ENCODE assay signal across 6 cellular contexts in the genomic region with DNA sequence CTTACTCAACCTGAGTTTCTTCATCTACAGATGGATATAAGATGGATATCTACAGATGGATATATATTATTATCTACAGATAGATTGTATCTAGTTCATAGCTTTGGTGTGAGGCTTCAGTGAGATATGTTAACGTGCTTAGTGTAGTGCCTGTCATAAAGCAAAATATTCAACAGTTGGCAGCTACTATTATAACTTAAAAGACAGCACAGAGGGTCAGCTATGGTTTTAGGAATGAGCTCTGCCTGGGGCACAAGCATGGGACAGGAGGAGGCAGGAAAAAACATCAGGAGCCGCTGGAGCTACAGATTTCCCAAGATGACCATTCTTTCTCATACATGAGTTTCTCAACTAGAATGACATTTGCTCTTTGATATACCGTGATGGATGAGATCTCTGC. TPM values are rescaled to one million over a fixed set of nuclear protein-coding genes. Genes with fewer than 3 reads are reported as not detected.
DNase-seq lines count a peak whose midpoint lies in the region; ATAC-seq and TF ChIP-seq lines count a peak whose summit lies in the region.

No MANE protein-coding gene starts in this region.

- 71 to 85% (median 79%) methylated on average over 3 of the region's 3 CpGs for WGBS in heart left ventricle, 4 donors

- H3K27me3 ChIP-seq in heart left ventricle (no peaks in the 10 kb centered on the region), iPS-18a (ENCODE audit: control insufficient read depth, insufficient read depth, low read length) (peaks cover 10% of the 10 kb centered on the region)

- H3K4me1 Mint-ChIP-seq in type B pancreatic cell (ENCODE audit: unreplicated experiment): peaks cover 18% of the 10 kb centered on the region

- intact Hi-C loops in heart left ventricle (cut with DNase I): loop anchor here in 3 of 10 donors (5.0 kb wide), 2 partner anchors 39 to 41 kb away; partner anchors contain the start of genes KLHL12 (in 2 of the 3) and TMEM183A (in 1 of the 3)
- intact Hi-C loops in cardiac septum (cut with DNase I): loop anchor here (2.0 to 5.0 kb wide), 3 partner anchors 39 to 59 kb away; partner anchors contain the start of genes KLHL12, PPFIA4 and TMEM183A

- no peak for TF ChIP-seq CTCF in heart left ventricle (IDR thresholded peaks at IDR 0.05)
- TF ChIP-seq CTCF in type B pancreatic cell (conservative IDR thresholded peaks at IDR 0.05): no peak

- peaks cover 4% of the 10 kb centered on the region for H3K36me3 Mint-ChIP-seq in type B pancreatic cell

- no peak for DNase-seq in heart left ventricle
- no peak for DNase-seq in cardiac septum (ENCODE audit: low spot score)
- no peak for DNase-seq in type B pancreatic cell (ENCODE audit: extremely low spot score, unreplicated experiment)
- no peak for DNase-seq in NCI-H1105 (lab: John Stamatoyannopoulos, UW)

- H3K4me3 ChIP-seq in heart left ventricle: peak overlapping the region in 7 of 12 donors; percentile 68 to 97 (median 75)
- peak overlapping the region; percentile 68 for H3K4me3 ChIP-seq in iPS-18a (ENCODE audit: low read length)

- H3K9ac ChIP-seq in iPS-18a (ENCODE audit: low read length): no peak overlapping the region

- no peaks in the 10 kb centered on the region for H3K9me3 Mint-ChIP-seq in type B pancreatic cell

- H3K4me3 Mint-ChIP-seq in type B pancreatic cell: peak overlapping the region; percentile 95

- peak overlapping the region; percentile 87 for H3K27ac Mint-ChIP-seq in type B pancreatic cell

- H3K27ac ChIP-seq in heart left ventricle (peak overlapping the region in 8 of 12 donors; percentile 71 to 99 (median 95)), iPS-18a (ENCODE audit: low read length) (no peak overlapping the region)

- ATAC-seq in heart left ventricle (no peak), HG02571 (IDR thresholded peaks at IDR 0.05; ENCODE audit: unreplicated experiment) (no peak)

- no peak for TF ChIP-seq POLR2A in heart left ventricle (IDR thresholded peaks at IDR 0.05)

- H3K36me3 ChIP-seq in heart left ventricle (peaks cover 0 to 19% (median 11%) of the 10 kb centered on the region in 9 donors), iPS-18a (ENCODE audit: control insufficient read depth, low read depth, low read length) (peaks cover 5% of the 10 kb centered on the region)

- H3K27me3 Mint-ChIP-seq in type B pancreatic cell: peaks cover 18% of the 10 kb centered on the region

- H3K4me1 ChIP-seq in heart left ventricle (peaks cover 0 to 45% (median 34%) of the 10 kb centered on the region in 12 donors), iPS-18a (ENCODE audit: control insufficient read depth, low read depth, low read length) (peaks cover 4% of the 10 kb centered on the region)

- H3K9me3 ChIP-seq in heart left ventricle (no peaks in the 10 kb centered on the region), iPS-18a (ENCODE audit: control insufficient read depth, low read depth, low read length) (no peaks in the 10 kb centered on the region)

RNA-seq across cellular contexts. Expression of gene CYB5R1, which starts 1.3 kb away (rescaled TPM):
- total RNA-seq in heart left ventricle: 100 to 1,000 TPM; 146 to 274 (median 190) TPM
- polyA plus RNA-seq in heart left ventricle: 100 to 1,000 TPM; 128 to 286 TPM
- 186 TPM for total RNA-seq in cardiac septum
- total RNA-seq in type B pancreatic cell (ENCODE audit: low replicate concordance): 55.2 and 56.8 TPM in 2 replicates

RNA-seq across cellular contexts. Expression of gene ADIPOR1, which starts 10.2 kb away (rescaled TPM):
- total RNA-seq in heart left ventricle (100 to 1,000 TPM in 5 of 9 donors, 10 to 100 TPM in 4; 91.4 to 155 (median 102) TPM), cardiac septum (89.5 TPM), type B pancreatic cell (ENCODE audit: low replicate concordance) (52.4 and 71.3 TPM in 2 replicates)
- polyA plus RNA-seq in heart left ventricle: 100 to 1,000 TPM in 1 of 2 donors, 10 to 100 TPM in 1; 57.4 to 154 TPM

RNA-seq across cellular contexts. Expression of gene TMEM183A, which starts 38.8 kb away (rescaled TPM):
- total RNA-seq in heart left ventricle: 10 to 100 TPM; 20.0 to 34.8 (median 29.9) TPM
- 10 to 100 TPM in 1 of 2 donors, 1 to 10 TPM in 1; 9.5 to 45.7 TPM for polyA plus RNA-seq in heart left ventricle
- 27.7 TPM for total RNA-seq in cardiac septum
- total RNA-seq in type B pancreatic cell (ENCODE audit: low replicate concordance): 75.8 and 88.2 TPM in 2 replicates

RNA-seq across cellular contexts. Expression of gene KLHL12, which starts 41.3 kb away (rescaled TPM):
- total RNA-seq in heart left ventricle: 10 to 100 TPM; 16.1 to 30.1 (median 21.5) TPM
- 10 to 100 TPM; 10.4 to 17.2 TPM for polyA plus RNA-seq in heart left ventricle
- 23.3 TPM for total RNA-seq in cardiac septum
- 24.4 and 33.8 TPM in 2 replicates for total RNA-seq in type B pancreatic cell (ENCODE audit: low replicate concordance)

RNA-seq across cellular contexts. Expression of gene PPFIA4, which starts 57.9 kb away (rescaled TPM):
- total RNA-seq in heart left ventricle (10 to 100 TPM; 15.4 to 50.3 (median 36.9) TPM), cardiac septum (46.7 TPM), type B pancreatic cell (ENCODE audit: low replicate concordance) (0.71 and 4.9 TPM in 2 replicates)
- polyA plus RNA-seq in heart left ventricle: 10 to 100 TPM; 11.2 to 35.5 TPM
